Comparison of ENCODE assay signal across 8 cellular contexts in the genomic region with DNA sequence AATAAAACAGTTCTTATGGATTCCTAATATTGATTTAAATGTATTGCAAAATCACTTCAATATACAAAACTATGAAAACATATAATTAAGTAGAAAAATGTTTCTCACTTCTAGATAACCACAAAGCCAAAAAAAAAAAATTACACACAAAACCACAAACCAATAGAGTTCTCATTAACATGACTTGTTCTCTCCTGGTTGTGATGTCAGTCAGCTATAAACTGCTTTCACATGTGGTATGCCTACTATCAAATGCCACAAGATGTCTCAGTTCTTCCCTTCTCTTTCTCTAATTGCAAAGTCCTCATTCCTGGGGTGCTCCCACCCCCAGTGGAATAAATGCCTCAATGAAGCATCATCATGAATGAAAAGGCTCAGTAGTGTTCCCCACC. TPM values are rescaled to one million over a fixed set of nuclear protein-coding genes. Genes with fewer than 3 reads are reported as not detected.
DNase-seq lines count a peak whose midpoint lies in the region; ATAC-seq and TF ChIP-seq lines count a peak whose summit lies in the region.

No MANE protein-coding gene starts in this region.

- H3K18ac ChIP-seq in trophoblast cell (ENCODE audit: low read length): no peak overlapping the region

- no peak overlapping the region for H2AFZ ChIP-seq in trophoblast cell (ENCODE audit: insufficient read depth, low read length, poor library complexity)

- H3K36me3 ChIP-seq in trophoblast cell (ENCODE audit: control insufficient read depth in 1 of 2, insufficient read depth in 2 of 2, low read length in 2 of 2) (no peaks in the 10 kb centered on the region), psoas muscle (ENCODE audit: insufficient read depth in 1 of 2, low read depth in 1 of 2) (no peaks in the 10 kb centered on the region), endodermal cell (ENCODE audit: control insufficient read depth, insufficient read depth, low read length) (no peaks in the 10 kb centered on the region)

- no peak overlapping the region for H2BK12ac ChIP-seq in trophoblast cell (ENCODE audit: low read length)

- peak overlapping the region; percentile 75 for H3K27ac Mint-ChIP-seq in activated naive CD8-positive, alpha-beta T cell
- H3K27ac Mint-ChIP-seq in endodermal cell: no peak overlapping the region

- H2AK5ac ChIP-seq in trophoblast cell (ENCODE audit: low read length): no peak overlapping the region

- DNase-seq in trophoblast cell: no peak
- no peak for DNase-seq in psoas muscle
- DNase-seq in endodermal cell: no peak
- DNase-seq in hippocampal formation (lab: John Stamatoyannopoulos, UW): no peak
- DNase-seq in COR-L47 (lab: John Stamatoyannopoulos, UW): no peak

- no peak overlapping the region for H2BK5ac ChIP-seq in trophoblast cell (ENCODE audit: low read depth, low read length, poor library complexity)

- H3K79me1 ChIP-seq in trophoblast cell (ENCODE audit: low read length): peaks cover 5% of the 10 kb centered on the region

- no peak overlapping the region for H3K4me3 ChIP-seq in trophoblast cell (ENCODE audit: low read depth, low read length)
- no peak overlapping the region for H3K4me3 ChIP-seq in psoas muscle
- H3K4me3 ChIP-seq in endodermal cell (ENCODE audit: low read length): no peak overlapping the region

- H3K4me3 Mint-ChIP-seq in activated naive CD8-positive, alpha-beta T cell: peak overlapping the region; percentile 63
- no peak overlapping the region for H3K4me3 Mint-ChIP-seq in endodermal cell

- no peaks in the 10 kb centered on the region for H3K36me3 Mint-ChIP-seq in activated naive CD8-positive, alpha-beta T cell
- H3K36me3 Mint-ChIP-seq in endodermal cell (ENCODE audit: low read depth): no peaks in the 10 kb centered on the region

- H3K27ac ChIP-seq in trophoblast cell (ENCODE audit: low read depth, low read length) (peak overlapping the region; percentile 55), psoas muscle (no peak overlapping the region), endodermal cell (ENCODE audit: low read depth, low read length) (no peak overlapping the region)

- no peak overlapping the region for H3K4ac ChIP-seq in trophoblast cell (ENCODE audit: low read depth, low read length)

- H3K4me1 Mint-ChIP-seq in activated naive CD8-positive, alpha-beta T cell (ENCODE audit: low read depth): peaks cover 23% of the 10 kb centered on the region
- peaks cover 22% of the 10 kb centered on the region for H3K4me1 Mint-ChIP-seq in endodermal cell

- H4K91ac ChIP-seq in trophoblast cell (ENCODE audit: low read depth, low read length): no peak overlapping the region

- no peak overlapping the region for H4K12ac ChIP-seq in trophoblast cell (ENCODE audit: low read depth, low read length)

- no peaks in the 10 kb centered on the region for H3K79me2 ChIP-seq in trophoblast cell (ENCODE audit: control insufficient read depth, insufficient read depth, low read length, poor library complexity)

- TF ChIP-seq CTCF in psoas muscle (IDR thresholded peaks at IDR 0.05): no peak
- no peak for TF ChIP-seq CTCF in endodermal cell (conservative IDR thresholded peaks at IDR 0.05)

- no peak overlapping the region for H3K4me2 ChIP-seq in trophoblast cell (ENCODE audit: low read length)

- H3K27me3 ChIP-seq in trophoblast cell (ENCODE audit: insufficient read depth, low read length): no peaks in the 10 kb centered on the region
- no peaks in the 10 kb centered on the region for H3K27me3 ChIP-seq in psoas muscle (ENCODE audit: insufficient read depth in 3 of 3, low read length in 2 of 3)
- no peaks in the 10 kb centered on the region for H3K27me3 ChIP-seq in endodermal cell (ENCODE audit: control insufficient read depth, insufficient read depth, low read length, poor library complexity, severe bottlenecking)

- intact Hi-C loops in psoas muscle (cut with DNase I): no loop called here

- H4K8ac ChIP-seq in trophoblast cell (ENCODE audit: low read depth, low read length): no peak overlapping the region

- H3K27me3 Mint-ChIP-seq in activated naive CD8-positive, alpha-beta T cell: peaks cover 2% of the 10 kb centered on the region
- no peaks in the 10 kb centered on the region for H3K27me3 Mint-ChIP-seq in endodermal cell (ENCODE audit: insufficient read depth)

- no peaks in the 10 kb centered on the region for H3K9me3 Mint-ChIP-seq in activated naive CD8-positive, alpha-beta T cell (ENCODE audit: low read depth)
- no peaks in the 10 kb centered on the region for H3K9me3 Mint-ChIP-seq in endodermal cell

- H3K23ac ChIP-seq in trophoblast cell (ENCODE audit: low read length): no peak overlapping the region

- H3K9ac ChIP-seq in trophoblast cell (ENCODE audit: low read length): no peak overlapping the region
- no peak overlapping the region for H3K9ac ChIP-seq in endodermal cell (ENCODE audit: extremely low read depth, low read length, poor library complexity, severe bottlenecking)

- H3K14ac ChIP-seq in trophoblast cell (ENCODE audit: low read length): no peak overlapping the region

- peak; percentile 64 for ATAC-seq in GM18498 (IDR thresholded peaks at IDR 0.05; ENCODE audit: unreplicated experiment)
- peak; percentile 68 for ATAC-seq in HG03175 (IDR thresholded peaks at IDR 0.05; ENCODE audit: unreplicated experiment)
- ATAC-seq in psoas muscle: no peak

- H3K9me3 ChIP-seq in trophoblast cell (ENCODE audit: insufficient read depth, low read depth, low read length) (no peaks in the 10 kb centered on the region), psoas muscle (no peaks in the 10 kb centered on the region), endodermal cell (ENCODE audit: control insufficient read depth, low read length) (no peaks in the 10 kb centered on the region)

- no peak overlapping the region for H2BK120ac ChIP-seq in trophoblast cell (ENCODE audit: insufficient read depth, low read length, poor library complexity)

- peaks cover 4 to 6% of the 10 kb centered on the region in 2 experiments for H3K4me1 ChIP-seq in trophoblast cell (ENCODE audit: control insufficient read depth in 1 of 2, insufficient read depth in 2 of 2, low read length in 2 of 2)
- peaks cover 5% of the 10 kb centered on the region for H3K4me1 ChIP-seq in psoas muscle
- H3K4me1 ChIP-seq in endodermal cell (ENCODE audit: control insufficient read depth, insufficient read depth, low read length): no peaks in the 10 kb centered on the region

RNA-seq across cellular contexts. Expression of a gene that starts 16.6 kb away (rescaled TPM):
- polyA plus RNA-seq in trophoblast cell (2013): 22.6 and 23.7 TPM in 2 replicates
- 10 to 100 TPM in 2 of 4 donors, 1 to 10 TPM in 2; 5.1 to 13.7 (median 8.9) TPM for total RNA-seq in psoas muscle
- polyA plus RNA-seq in psoas muscle: 1 to 10 TPM; 3.8 to 8.0 (median 5.3) TPM
- 10 to 100 TPM; 21.5 to 27.0 TPM for total RNA-seq in endodermal cell
- 34.3 TPM for polyA plus RNA-seq in endodermal cell (2013, experiment 1 of 2)
- polyA plus RNA-seq in endodermal cell (2013, experiment 2 of 2): 28.9 TPM

Comparison
In these comparisons a context has a peak if more than half of its experiments do, and no peak if none do; other contexts are left out.
1. ATAC-seq: peak in GM18498 (single experiment) and HG03175 (single experiment); none in psoas muscle (0 of 4).